In the genomic region with DNA sequence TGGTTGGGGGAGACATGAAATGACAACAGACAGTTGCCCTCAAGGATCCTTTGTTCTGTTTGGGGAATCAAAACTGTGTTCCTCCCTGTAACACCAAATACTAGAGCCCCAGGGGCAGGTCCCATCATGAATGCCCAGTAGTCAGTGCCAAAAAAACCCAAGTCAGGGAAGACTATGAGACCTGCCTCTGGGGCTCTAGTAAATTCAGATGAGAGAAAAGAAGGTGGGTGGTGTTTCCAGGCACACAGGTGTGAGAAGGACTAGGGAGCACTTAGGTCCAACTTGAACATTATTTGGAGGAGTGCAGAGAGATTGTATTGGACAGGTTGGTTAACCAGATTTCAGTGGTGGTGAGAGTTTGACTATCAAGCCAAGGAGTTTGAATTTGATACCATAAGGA, we compare ENCODE assay signal across 10 cellular contexts. TPM values are rescaled to one million over a fixed set of nuclear protein-coding genes. Genes with fewer than 3 reads are reported as not detected.
DNase-seq lines count a peak whose midpoint lies in the region; ATAC-seq, FAIRE-seq and TF ChIP-seq lines count a peak whose summit lies in the region.
"Had no signal": no experiment of that assay in that cellular context is flagged by ENCODE, and none has a peak within 500 bp of the region (broad histone marks: within the 10 kb centered on the region; RNA-seq: fewer than 3 reads in every experiment).

No MANE protein-coding gene starts in this region.

- H2BK5ac ChIP-seq in trophoblast cell (ENCODE audit: low read depth, low read length, poor library complexity) = no peak overlapping the region

- no peak overlapping the region for H4K8ac ChIP-seq in trophoblast cell (ENCODE audit: low read depth, low read length)

- H3K4ac ChIP-seq in trophoblast cell (ENCODE audit: low read depth, low read length) = no peak overlapping the region

- H3K27me3 ChIP-seq in CD8-positive, alpha-beta memory T cell (ENCODE audit: insufficient read depth, low read length, poor library complexity, severe bottlenecking) = no peaks in the 10 kb centered on the region
- H3K27me3 ChIP-seq in gastrocnemius medialis (no peaks in the 10 kb centered on the region), trophoblast cell (ENCODE audit: insufficient read depth, low read length) (no peaks in the 10 kb centered on the region)

- no peaks in the 10 kb centered on the region for H3K9me3 Mint-ChIP-seq in CD8-positive, alpha-beta memory T cell
- H3K9me3 Mint-ChIP-seq in dendritic cell treated with granulocyte-macrophage colony-stimulating factor and Interleukin-4, amounts not matched to agents 40 ng/mL and 50 ng/mL, for 4 days = no peaks in the 10 kb centered on the region

- H3K36me3 ChIP-seq in CD8-positive, alpha-beta memory T cell (ENCODE audit: insufficient read depth, low read length) = peaks cover 11% of the 10 kb centered on the region
- H3K36me3 ChIP-seq in gastrocnemius medialis (no peaks in the 10 kb centered on the region), trophoblast cell (ENCODE audit: control insufficient read depth in 1 of 2, insufficient read depth in 2 of 2, low read length in 2 of 2) (no peaks in the 10 kb centered on the region)

- no peak overlapping the region for H3K9ac ChIP-seq in trophoblast cell (ENCODE audit: low read length)

- intact Hi-C loops in dendritic cell treated with granulocyte-macrophage colony-stimulating factor and Interleukin-4, amounts not matched to agents 40 ng/mL and 50 ng/mL, for 4 days (cut with micrococcal nuclease) = no loop called here
- intact Hi-C loops in gastrocnemius medialis (cut with DNase I; ENCODE audit: low total_unique reads) = no loop called here

- H3K79me2 ChIP-seq in trophoblast cell (ENCODE audit: control insufficient read depth, insufficient read depth, low read length, poor library complexity) = no peaks in the 10 kb centered on the region

- ATAC-seq in gastrocnemius medialis (no peak), HG02588 (IDR thresholded peaks at IDR 0.05; ENCODE audit: unreplicated experiment) (no peak), HG02852 (IDR thresholded peaks at IDR 0.05; ENCODE audit: unreplicated experiment) (no peak)

- no peak for FAIRE-seq in GM12891 (lab: Jason Lieb, UNC)

- no peak overlapping the region for H4K12ac ChIP-seq in trophoblast cell (ENCODE audit: low read depth, low read length)

- H3K4me1 Mint-ChIP-seq in CD8-positive, alpha-beta memory T cell = peaks cover 94 to 98% (median 97%) of the 10 kb centered on the region in 3 donors
- peaks cover 99% of the 10 kb centered on the region for H3K4me1 Mint-ChIP-seq in dendritic cell treated with granulocyte-macrophage colony-stimulating factor and Interleukin-4, amounts not matched to agents 40 ng/mL and 50 ng/mL, for 4 days (ENCODE audit: low read depth)

- H3K4me3 Mint-ChIP-seq in CD8-positive, alpha-beta memory T cell = peak overlapping the region; percentile 76 to 91 (median 78)
- peak overlapping the region; percentile 32 for H3K4me3 Mint-ChIP-seq in dendritic cell treated with granulocyte-macrophage colony-stimulating factor and Interleukin-4, amounts not matched to agents 40 ng/mL and 50 ng/mL, for 4 days

- H4K91ac ChIP-seq in trophoblast cell (ENCODE audit: low read depth, low read length) = no peak overlapping the region

- no peak overlapping the region for H3K4me2 ChIP-seq in trophoblast cell (ENCODE audit: low read length)

- in situ Hi-C loops in gastrocnemius medialis (cut with MboI; ENCODE audit: low sequenced_read_pairs in 4 of 4) = loop anchor here in 3 of 4 donors (5.0 to 10.0 kb wide), 3 partner anchors 66 to 76 kb away; partner anchors contain the start of gene IRF1 (in 1 of the 3)

- no peak overlapping the region for H3K14ac ChIP-seq in trophoblast cell (ENCODE audit: low read length)

- no peak overlapping the region for H3K18ac ChIP-seq in trophoblast cell (ENCODE audit: low read length)

- H2AK5ac ChIP-seq in trophoblast cell (ENCODE audit: low read length) = no peak overlapping the region

- no peaks in the 10 kb centered on the region for H3K79me1 ChIP-seq in trophoblast cell (ENCODE audit: low read length)

- no peak for DNase-seq in CD8-positive, alpha-beta memory T cell
- DNase-seq in NAMALWA (ENCODE audit: low spot score) (peak; percentile 44), gastrocnemius medialis (no peak), trophoblast cell (no peak), GM12891 (ENCODE audit: insufficient read length, low spot score) (no peak)
- DNase-seq: activated CD8-positive, alpha-beta memory T cell treated with anti-CD3 and anti-CD28 coated beads, Interleukin-2, amount 50 U/mL, for 4 hours; stimulated activated CD4-positive, alpha-beta T cell treated with anti-CD3 and anti-CD28 coated beads, Interleukin-2, amount 100 ng/mL, for 48 hours had no signal

- POLR2A ChIA-PET in CD8-positive, alpha-beta memory T cell (lab: Charles Lee) = interaction anchor here (1.2 to 1.7 kb wide), 4 partner anchors 36 to 75 kb away, joined by 3 to 13 read pairs (median 10); partner anchors contain the start of gene IRF1

- peaks cover 97% of the 10 kb centered on the region for H3K4me1 ChIP-seq in CD8-positive, alpha-beta memory T cell (ENCODE audit: insufficient read depth, low read length)
- peaks cover 93 to 95% of the 10 kb centered on the region in 2 donors for H3K4me1 ChIP-seq in gastrocnemius medialis
- H3K4me1 ChIP-seq in trophoblast cell (ENCODE audit: control insufficient read depth in 1 of 2, insufficient read depth in 2 of 2, low read length in 2 of 2) = peaks cover 4 to 15% of the 10 kb centered on the region in 2 experiments

- no peak overlapping the region for H2AFZ ChIP-seq in trophoblast cell (ENCODE audit: insufficient read depth, low read length, poor library complexity)

- no peak overlapping the region for H2BK12ac ChIP-seq in trophoblast cell (ENCODE audit: low read length)

- no peak overlapping the region for H2BK120ac ChIP-seq in trophoblast cell (ENCODE audit: insufficient read depth, low read length, poor library complexity)

- CTCF ChIA-PET in CD8-positive, alpha-beta memory T cell (lab: Charles Lee) = interaction anchor here (1.1 to 10.9 kb wide), 8 partner anchors 17 to 70 kb away, joined by 3 to 112 read pairs (median 8); partner anchors contain the start of gene IRF1

- H3K4me3 ChIP-seq in CD8-positive, alpha-beta memory T cell (ENCODE audit: low read length) = peak overlapping the region; percentile 15
- H3K4me3 ChIP-seq in gastrocnemius medialis (no peak overlapping the region), trophoblast cell (ENCODE audit: low read depth, low read length) (no peak overlapping the region)

- no peaks in the 10 kb centered on the region for H3K9me3 ChIP-seq in CD8-positive, alpha-beta memory T cell (ENCODE audit: low read length)
- H3K9me3 ChIP-seq in gastrocnemius medialis = no peaks in the 10 kb centered on the region
- peaks cover 2% of the 10 kb centered on the region for H3K9me3 ChIP-seq in trophoblast cell (ENCODE audit: insufficient read depth, low read depth, low read length)

- TF ChIP-seq POLR2A in gastrocnemius medialis (IDR thresholded peaks at IDR 0.05) (no peak), GM12891 (IDR thresholded peaks at IDR 0.05; ENCODE audit: low read depth, low read length) (no peak)

- TF ChIP-seq CTCF in gastrocnemius medialis (IDR thresholded peaks at IDR 0.05 in 4 of 5, conservative IDR thresholded peaks at IDR 0.05 in 1 of 5) = no peak

- H3K27ac ChIP-seq in CD8-positive, alpha-beta memory T cell (ENCODE audit: low read depth, low read length) = peak overlapping the region; percentile 29
- H3K27ac ChIP-seq in gastrocnemius medialis (peak overlapping the region; percentile 87 to 99 (median 94)), trophoblast cell (ENCODE audit: low read depth, low read length) (no peak overlapping the region)

- H3K27ac Mint-ChIP-seq in CD8-positive, alpha-beta memory T cell = peak overlapping the region; percentile 84 to 99 (median 98)
- peak overlapping the region; percentile 62 for H3K27ac Mint-ChIP-seq in dendritic cell treated with granulocyte-macrophage colony-stimulating factor and Interleukin-4, amounts not matched to agents 40 ng/mL and 50 ng/mL, for 4 days

- H3K27me3 Mint-ChIP-seq in CD8-positive, alpha-beta memory T cell = no peaks in the 10 kb centered on the region
- no peaks in the 10 kb centered on the region for H3K27me3 Mint-ChIP-seq in dendritic cell treated with granulocyte-macrophage colony-stimulating factor and Interleukin-4, amounts not matched to agents 40 ng/mL and 50 ng/mL, for 4 days

- peaks cover 9 to 68% (median 22%) of the 10 kb centered on the region in 3 donors for H3K36me3 Mint-ChIP-seq in CD8-positive, alpha-beta memory T cell
- peaks cover 22% of the 10 kb centered on the region for H3K36me3 Mint-ChIP-seq in dendritic cell treated with granulocyte-macrophage colony-stimulating factor and Interleukin-4, amounts not matched to agents 40 ng/mL and 50 ng/mL, for 4 days (ENCODE audit: low read depth)

- no peak overlapping the region for H3K23ac ChIP-seq in trophoblast cell (ENCODE audit: low read length)

TF ChIP-seq in GM12891, 5 proteins besides CTCF, POLR2A, EP300 and RAD21:
- no peak for TF ChIP-seq POU2F2 (IDR thresholded peaks at IDR 0.05; ENCODE audit: low read depth, low read length)
TF ChIP-seq in GM12891: peak in this region for 0.

RNA-seq across cellular contexts. Expression of gene SLC22A5, which starts 51.9 kb away (rescaled TPM):
- total RNA-seq in CD8-positive, alpha-beta memory T cell = 1 to 10 TPM; 5.2 to 5.9 TPM
- polyA plus RNA-seq in CD8-positive, alpha-beta memory T cell = 2.5 TPM
- 100 to 1,000 TPM in 1 of 4 donors, 10 to 100 TPM in 3; 56.2 to 116 (median 79.2) TPM for total RNA-seq in gastrocnemius medialis
- polyA plus RNA-seq in trophoblast cell (2013) = 6.1 and 6.6 TPM in 2 replicates
- polyA plus RNA-seq in GM12891 (2012; ENCODE audit: low read depth, missing spikeins) = 0.33 TPM

Comparison
In these comparisons a context has a peak if more than half of its experiments do, and no peak if none do; other contexts are left out.
1. RNA of gene SLC22A5, which starts 51.9 kb away (total RNA-seq): 56.2 to 116 TPM in gastrocnemius medialis; 5.2 to 5.9 TPM in CD8-positive, alpha-beta memory T cell; every median in the first group is over 4 times any median in the second.